Comparison of ENCODE assay signal across 17 cellular contexts in genomic region chr14:101406921-101407320, GRCh38.
DNase-seq lines count a peak whose midpoint lies in the region; ATAC-seq and TF ChIP-seq lines count a peak whose summit lies in the region.
"Had no signal": no experiment of that assay in that cellular context is flagged by ENCODE, and none has a peak within 500 bp of the region (broad histone marks: within the 10 kb centered on the region; RNA-seq: fewer than 3 reads in every experiment).

No MANE protein-coding gene starts in this region.

- H3K27me3 ChIP-seq in neural progenitor cell (peaks cover 2% of the 10 kb centered on the region), upper lobe of right lung (no peaks in the 10 kb centered on the region)

- no peaks in the 10 kb centered on the region for H3K79me2 ChIP-seq in neural progenitor cell (ENCODE audit: low read depth)

- POLR2A ChIA-PET in activated CD4-positive, alpha-beta T cell treated with anti-CD3 and anti-CD28 coated beads for 36 hours (lab: Charles Lee): no interaction called here

- H3K36me3 ChIP-seq in neural progenitor cell: no peaks in the 10 kb centered on the region
- H3K36me3 ChIP-seq in upper lobe of right lung: no peaks in the 10 kb centered on the region

- H3K4me3 Mint-ChIP-seq in activated CD4-positive, alpha-beta T cell treated with anti-CD3 and anti-CD28 coated beads, Interleukin-2, amount 10 ng/mL, durations not matched to agents 24 days and 14 days: no peak overlapping the region
- H3K4me3 Mint-ChIP-seq in activated CD4-positive, alpha-beta T cell treated with anti-CD3 and anti-CD28 coated beads for 36 hours: no peak overlapping the region
- no peak overlapping the region for H3K4me3 Mint-ChIP-seq in neural progenitor cell
- H3K4me3 Mint-ChIP-seq in activated T-helper 2 cell treated with anti-CD3 and anti-CD28 coated beads, Interferon-gamma antibody, Interleukin-2, Interleukin-4, amounts not matched to agents 10 μg/mL and 5 μg/mL and 100 μg/mL, durations not matched to agents 14 hours and 24 hours and 36 hours (ENCODE audit: low read depth): no peak overlapping the region
- H3K4me3 Mint-ChIP-seq: CD14-positive monocyte; CD8-positive, alpha-beta T cell; HFFc6 had no signal

- ATAC-seq in activated CD4-positive, alpha-beta T cell treated with anti-CD3 and anti-CD28 coated beads for 36 hours: no peak
- peak; percentile 13 for ATAC-seq in upper lobe of right lung
- ATAC-seq: CD8-positive, alpha-beta T cell had no signal

- no peak overlapping the region for H3K4me3 ChIP-seq in neural progenitor cell
- H3K4me3 ChIP-seq in upper lobe of right lung: no peak overlapping the region

- H3K9me3 ChIP-seq in neural progenitor cell (ENCODE audit: low read depth) (no peaks in the 10 kb centered on the region), upper lobe of right lung (no peaks in the 10 kb centered on the region)

- intact Hi-C loops in activated CD4-positive, alpha-beta T cell treated with anti-CD3 and anti-CD28 coated beads, Interleukin-2, amount 10 ng/mL, durations not matched to agents 24 days and 14 days (cut with micrococcal nuclease): no loop called here
- intact Hi-C loops in activated CD4-positive, alpha-beta T cell treated with anti-CD3 and anti-CD28 coated beads for 36 hours (cut with DNase I, micrococcal nuclease): no loop called here
- intact Hi-C loops in upper lobe of right lung (cut with DNase I): no loop called here
- intact Hi-C loops in activated T-helper 2 cell treated with anti-CD3 and anti-CD28 coated beads, Interferon-gamma antibody, Interleukin-2, Interleukin-4, amounts not matched to agents 10 μg/mL and 5 μg/mL and 100 μg/mL, durations not matched to agents 14 hours and 24 hours and 36 hours (cut with micrococcal nuclease): no loop called here

- TF ChIP-seq CTCF in neural progenitor cell (IDR thresholded peaks at IDR 0.05) (no peak), upper lobe of right lung (IDR thresholded peaks at IDR 0.05) (no peak)

- H3K9ac ChIP-seq in neural progenitor cell: no peak overlapping the region

- H3K4me1 ChIP-seq in neural progenitor cell: no peaks in the 10 kb centered on the region
- H3K4me1 ChIP-seq in upper lobe of right lung: peaks cover 22% of the 10 kb centered on the region

- H3K27me3 Mint-ChIP-seq in activated CD4-positive, alpha-beta T cell treated with anti-CD3 and anti-CD28 coated beads, Interleukin-2, amount 10 ng/mL, durations not matched to agents 24 days and 14 days: peaks cover 11% of the 10 kb centered on the region
- H3K27me3 Mint-ChIP-seq in activated CD4-positive, alpha-beta T cell treated with anti-CD3 and anti-CD28 coated beads for 36 hours: peaks cover 27% of the 10 kb centered on the region
- H3K27me3 Mint-ChIP-seq in neural progenitor cell (ENCODE audit: insufficient read depth, low read depth): peaks cover 10% of the 10 kb centered on the region
- H3K27me3 Mint-ChIP-seq in activated T-helper 2 cell treated with anti-CD3 and anti-CD28 coated beads, Interferon-gamma antibody, Interleukin-2, Interleukin-4, amounts not matched to agents 10 μg/mL and 5 μg/mL and 100 μg/mL, durations not matched to agents 14 hours and 24 hours and 36 hours (ENCODE audit: low read depth): peaks cover 8% of the 10 kb centered on the region

- H3K4me1 Mint-ChIP-seq in activated CD4-positive, alpha-beta T cell treated with anti-CD3 and anti-CD28 coated beads, Interleukin-2, amount 10 ng/mL, durations not matched to agents 24 days and 14 days: no peaks in the 10 kb centered on the region
- no peaks in the 10 kb centered on the region for H3K4me1 Mint-ChIP-seq in activated CD4-positive, alpha-beta T cell treated with anti-CD3 and anti-CD28 coated beads for 36 hours
- peaks cover 34% of the 10 kb centered on the region for H3K4me1 Mint-ChIP-seq in neural progenitor cell
- H3K4me1 Mint-ChIP-seq in activated T-helper 2 cell treated with anti-CD3 and anti-CD28 coated beads, Interferon-gamma antibody, Interleukin-2, Interleukin-4, amounts not matched to agents 10 μg/mL and 5 μg/mL and 100 μg/mL, durations not matched to agents 14 hours and 24 hours and 36 hours (ENCODE audit: low read depth): no peaks in the 10 kb centered on the region
- H3K4me1 Mint-ChIP-seq: CD14-positive monocyte had no signal

- no peak overlapping the region for H3K4me2 ChIP-seq in neural progenitor cell

- peak; percentile 26 for DNase-seq in activated CD4-positive, alpha-beta T cell treated with anti-CD3 and anti-CD28 coated beads, Interleukin-2, amount 10 ng/mL, durations not matched to agents 24 days and 14 days
- no peak for DNase-seq in activated CD4-positive, alpha-beta T cell treated with anti-CD3 and anti-CD28 coated beads for 36 hours
- DNase-seq in neural progenitor cell (ENCODE audit: low spot score) (no peak), upper lobe of right lung (no peak), NCI-H524 treated with DMSO at 0.1 percent for 48 hours (lab: John Stamatoyannopoulos, UW) (no peak), pons (ENCODE audit: low spot score) (no peak)
- DNase-seq in activated T-helper 2 cell treated with anti-CD3 and anti-CD28 coated beads, Interferon-gamma antibody, Interleukin-2, Interleukin-4, amounts not matched to agents 10 μg/mL and 5 μg/mL and 100 μg/mL, durations not matched to agents 14 hours and 24 hours and 36 hours (ENCODE audit: low spot score): no peak
- DNase-seq: CD8-positive, alpha-beta T cell; COR-L47; DMS153; DMS79 treated with DMSO at 0.1 percent for 48 hours; EL; GDM1; HCEC 1CT; HFFc6 had no signal

- no peaks in the 10 kb centered on the region for H3F3A ChIP-seq in neural progenitor cell (ENCODE audit: low read depth)

- no peak overlapping the region for H3K27ac Mint-ChIP-seq in activated CD4-positive, alpha-beta T cell treated with anti-CD3 and anti-CD28 coated beads, Interleukin-2, amount 10 ng/mL, durations not matched to agents 24 days and 14 days
- no peak overlapping the region for H3K27ac Mint-ChIP-seq in activated CD4-positive, alpha-beta T cell treated with anti-CD3 and anti-CD28 coated beads for 36 hours
- H3K27ac Mint-ChIP-seq in neural progenitor cell: peak overlapping the region; percentile 66
- H3K27ac Mint-ChIP-seq in activated T-helper 2 cell treated with anti-CD3 and anti-CD28 coated beads, Interferon-gamma antibody, Interleukin-2, Interleukin-4, amounts not matched to agents 10 μg/mL and 5 μg/mL and 100 μg/mL, durations not matched to agents 14 hours and 24 hours and 36 hours: no peak overlapping the region
- H3K27ac Mint-ChIP-seq: CD14-positive monocyte; CD8-positive, alpha-beta T cell; HFFc6 had no signal

- no peaks in the 10 kb centered on the region for H4K20me1 ChIP-seq in neural progenitor cell (ENCODE audit: low read depth)

- no peak overlapping the region for H2AFZ ChIP-seq in neural progenitor cell (replicated peaks)

- no peak overlapping the region for H3K27ac ChIP-seq in neural progenitor cell
- H3K27ac ChIP-seq in upper lobe of right lung: no peak overlapping the region
- H3K27ac ChIP-seq: 22Rv1 had no signal

- H3K9me3 Mint-ChIP-seq in activated CD4-positive, alpha-beta T cell treated with anti-CD3 and anti-CD28 coated beads, Interleukin-2, amount 10 ng/mL, durations not matched to agents 24 days and 14 days: no peaks in the 10 kb centered on the region
- H3K9me3 Mint-ChIP-seq in activated CD4-positive, alpha-beta T cell treated with anti-CD3 and anti-CD28 coated beads for 36 hours (ENCODE audit: low read depth): no peaks in the 10 kb centered on the region
- peaks cover 3% of the 10 kb centered on the region for H3K9me3 Mint-ChIP-seq in neural progenitor cell
- H3K9me3 Mint-ChIP-seq in activated T-helper 2 cell treated with anti-CD3 and anti-CD28 coated beads, Interferon-gamma antibody, Interleukin-2, Interleukin-4, amounts not matched to agents 10 μg/mL and 5 μg/mL and 100 μg/mL, durations not matched to agents 14 hours and 24 hours and 36 hours: no peaks in the 10 kb centered on the region
- H3K9me3 Mint-ChIP-seq: CD8-positive, alpha-beta T cell had no signal

- H3K36me3 Mint-ChIP-seq in activated CD4-positive, alpha-beta T cell treated with anti-CD3 and anti-CD28 coated beads, Interleukin-2, amount 10 ng/mL, durations not matched to agents 24 days and 14 days (ENCODE audit: low read depth): no peaks in the 10 kb centered on the region
- no peaks in the 10 kb centered on the region for H3K36me3 Mint-ChIP-seq in activated CD4-positive, alpha-beta T cell treated with anti-CD3 and anti-CD28 coated beads for 36 hours (ENCODE audit: low read depth)
- H3K36me3 Mint-ChIP-seq in neural progenitor cell: no peaks in the 10 kb centered on the region
- no peaks in the 10 kb centered on the region for H3K36me3 Mint-ChIP-seq in activated T-helper 2 cell treated with anti-CD3 and anti-CD28 coated beads, Interferon-gamma antibody, Interleukin-2, Interleukin-4, amounts not matched to agents 10 μg/mL and 5 μg/mL and 100 μg/mL, durations not matched to agents 14 hours and 24 hours and 36 hours (ENCODE audit: low read depth)
- H3K36me3 Mint-ChIP-seq: CD14-positive monocyte; CD8-positive, alpha-beta T cell had no signal

- CTCF ChIA-PET in activated CD4-positive, alpha-beta T cell treated with anti-CD3 and anti-CD28 coated beads for 36 hours (lab: Charles Lee): no interaction called here
